22 cellular contexts compared by ENCODE assay signal in the genomic region with DNA sequence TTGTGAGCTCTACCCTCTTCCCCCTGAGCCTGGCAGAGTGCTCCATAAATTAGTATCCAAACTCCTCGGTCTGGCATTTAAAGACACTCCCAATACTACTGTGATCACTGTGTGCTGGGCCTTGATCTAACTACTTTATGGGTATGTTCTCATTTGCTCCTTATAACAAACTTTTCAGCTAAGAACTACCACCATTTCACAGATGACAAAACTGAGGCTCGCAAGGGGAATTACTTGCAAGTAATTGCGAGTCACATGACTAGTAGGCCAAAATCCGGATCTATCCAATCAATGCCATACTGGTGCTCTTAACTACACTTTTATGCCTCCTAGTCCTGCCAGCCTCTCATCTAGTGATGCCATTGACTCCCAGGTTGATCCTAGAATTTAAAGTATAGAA.
"Had no signal": no experiment of that assay in that cellular context is flagged by ENCODE, and none has a peak within 500 bp of the region (broad histone marks: within the 10 kb centered on the region; RNA-seq: fewer than 3 reads in every experiment).

No MANE protein-coding gene starts in this region.

- H3K9me3 Mint-ChIP-seq: stimulated activated naive B cell treated with anti-CD40 and anti-IgM and Interleukin-4, amounts not matched to agents 10 μg/mL and 1 μg/mL and 100 μg/mL, for 72 hours; stimulated activated naive CD8-positive, alpha-beta T cell treated with anti-CD3 and anti-CD28 coated beads, Interleukin-15, amount 100 ng/mL, for 72 hours had no signal

- H3K9me3 ChIP-seq: heart left ventricle, neutrophil, psoas muscle, spleen, thoracic aorta, transverse colon had no signal

- H3K4me3 ChIP-seq: coronary artery, heart left ventricle, psoas muscle, spleen, thoracic aorta, transverse colon had no signal

- DNase-seq: effector CD4-positive, alpha-beta T cell; heart left ventricle; hippocampal formation; kidney glomerular epithelial cell; mesendoderm; naive B cell; nephron progenitor cell; psoas muscle; retina; stimulated activated CD4-positive, alpha-beta T cell treated with anti-CD3 and anti-CD28 coated beads, Interleukin-15, amount 100 ng/mL, for 24 hours; stimulated activated CD4-positive, alpha-beta T cell treated with anti-CD3 and anti-CD28 coated beads, Interleukin-1b, Interleukin-23, amount 100 ng/mL, for 48 hours; stimulated activated CD4-positive, alpha-beta T cell treated with anti-CD3 and anti-CD28 coated beads, Interleukin-4, amount 100 ng/mL, for 24 hours; stimulated activated naive B cell treated with anti-CD40 and anti-IgM and Interleukin-4, amounts not matched to agents 10 μg/mL and 1 μg/mL and 100 μg/mL, for 72 hours; stimulated activated naive CD8-positive, alpha-beta T cell treated with anti-CD3 and anti-CD28 coated beads, Interleukin-15, amount 100 ng/mL, for 72 hours; substantia nigra; transverse colon had no signal

- H3K4me3 Mint-ChIP-seq: stimulated activated naive B cell treated with anti-CD40 and anti-IgM and Interleukin-4, amounts not matched to agents 10 μg/mL and 1 μg/mL and 100 μg/mL, for 72 hours; stimulated activated naive CD8-positive, alpha-beta T cell treated with anti-CD3 and anti-CD28 coated beads, Interleukin-15, amount 100 ng/mL, for 72 hours had no signal

- ATAC-seq: esophagus mucosa; heart left ventricle; psoas muscle; sciatic nerve; stimulated activated naive B cell treated with anti-CD40 and anti-IgM and Interleukin-4, amounts not matched to agents 10 μg/mL and 1 μg/mL and 100 μg/mL, for 72 hours; stimulated activated naive CD8-positive, alpha-beta T cell treated with anti-CD3 and anti-CD28 coated beads, Interleukin-15, amount 100 ng/mL, for 72 hours had no signal

- H3K27me3 ChIP-seq: heart left ventricle, neutrophil, spleen, transverse colon had no signal

- H3K27me3 Mint-ChIP-seq: naive B cell; stimulated activated naive B cell treated with anti-CD40 and anti-IgM and Interleukin-4, amounts not matched to agents 10 μg/mL and 1 μg/mL and 100 μg/mL, for 72 hours; stimulated activated naive CD8-positive, alpha-beta T cell treated with anti-CD3 and anti-CD28 coated beads, Interleukin-15, amount 100 ng/mL, for 72 hours had no signal

- H3K27ac ChIP-seq: coronary artery, heart left ventricle, neutrophil, psoas muscle, spleen, thoracic aorta, transverse colon had no signal

- H3K27ac Mint-ChIP-seq: nephron progenitor cell had no signal
